In the genomic region with DNA sequence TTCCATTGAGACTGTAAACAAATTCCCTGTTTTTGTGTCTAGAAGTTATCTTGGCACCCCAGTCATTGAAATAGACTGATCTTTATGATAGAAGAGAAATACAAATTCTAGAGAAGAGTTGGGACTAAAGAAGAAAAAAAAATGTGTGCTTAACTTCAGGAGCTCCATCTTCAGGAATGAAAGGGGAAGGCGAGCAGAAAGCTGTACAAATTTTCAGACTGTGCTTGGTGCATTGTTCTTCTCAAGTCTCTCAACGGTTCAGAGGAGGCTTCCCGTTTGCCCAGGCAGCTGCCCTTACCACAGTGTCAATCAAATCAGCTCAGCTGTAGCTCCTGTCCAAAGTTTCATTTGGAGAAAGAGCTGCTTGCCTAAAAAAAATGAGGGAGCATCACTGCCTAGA, we compare ENCODE assay signal across 8 cellular contexts. TPM values are rescaled to one million over a fixed set of nuclear protein-coding genes. Genes with fewer than 3 reads are reported as not detected.
DNase-seq lines count a peak whose midpoint lies in the region; ATAC-seq and TF ChIP-seq lines count a peak whose summit lies in the region.

No MANE protein-coding gene starts in this region.

- DNase-seq in GF-D8 (lab: John Stamatoyannopoulos, UW), result peak; percentile 44
- peak; percentile 91 to 92 for DNase-seq in Kasumi-1 (lab: John Stamatoyannopoulos, UW)
- DNase-seq in amniotic epithelial cell (ENCODE audit: low read depth), result peak; percentile 27
- DNase-seq in mesothelial cell of epicardium (ENCODE audit: low spot score in 2 of 2, unreplicated experiment in 2 of 2), result no peak
- no peak for DNase-seq in activated T-cell treated with anti-CD3 and anti-CD28 coated beads, Interleukin-2, amount 50 U/mL, for 24 hours
- DNase-seq in CD14-positive monocyte (ENCODE audit: low spot score), result no peak

- H3K9me3 Mint-ChIP-seq in mesothelial cell of epicardium (peaks cover 13% of the 10 kb centered on the region), CD14-positive monocyte (peaks cover 0 to 1% (median 0%) of the 10 kb centered on the region in 7 donors)
- no peaks in the 10 kb centered on the region for H3K9me3 Mint-ChIP-seq in activated T-cell treated with anti-CD3 and anti-CD28 coated beads, Interleukin-2, amount 50 U/mL, for 24 hours

- intact Hi-C loops in CD14-positive monocyte (cut with micrococcal nuclease), result no loop called here

- H3K27ac Mint-ChIP-seq in mesothelial cell of epicardium (peak overlapping the region; percentile 13), CD14-positive monocyte (no peak overlapping the region)
- H3K27ac Mint-ChIP-seq in activated T-cell treated with anti-CD3 and anti-CD28 coated beads, Interleukin-2, amount 50 U/mL, for 24 hours, result no peak overlapping the region

- H3K4me3 Mint-ChIP-seq in mesothelial cell of epicardium, result no peak overlapping the region
- no peak overlapping the region for H3K4me3 Mint-ChIP-seq in activated T-cell treated with anti-CD3 and anti-CD28 coated beads, Interleukin-2, amount 50 U/mL, for 24 hours
- H3K4me3 Mint-ChIP-seq in CD14-positive monocyte, result no peak overlapping the region

- no peak for TF ChIP-seq CTCF in mesothelial cell of epicardium (IDR thresholded peaks at IDR 0.05; ENCODE audit: unreplicated experiment)
- no peak for TF ChIP-seq CTCF in CD14-positive monocyte (IDR thresholded peaks at IDR 0.05)

- H3K27me3 Mint-ChIP-seq in mesothelial cell of epicardium (ENCODE audit: low read depth) (no peaks in the 10 kb centered on the region), CD14-positive monocyte (ENCODE audit: low read depth in 3 of 3) (peaks cover 0 to 2% (median 0%) of the 10 kb centered on the region in 3 donors)
- H3K27me3 Mint-ChIP-seq in activated T-cell treated with anti-CD3 and anti-CD28 coated beads, Interleukin-2, amount 50 U/mL, for 24 hours, result peaks cover 7% of the 10 kb centered on the region

- ATAC-seq in HG03520 (IDR thresholded peaks at IDR 0.05; ENCODE audit: unreplicated experiment) (no peak), GM18873 (IDR thresholded peaks at IDR 0.05; ENCODE audit: low FRiP score, unreplicated experiment) (no peak)

- H3K36me3 Mint-ChIP-seq in mesothelial cell of epicardium (peaks cover 4% of the 10 kb centered on the region), CD14-positive monocyte (no peaks in the 10 kb centered on the region)
- H3K36me3 Mint-ChIP-seq in activated T-cell treated with anti-CD3 and anti-CD28 coated beads, Interleukin-2, amount 50 U/mL, for 24 hours (ENCODE audit: low read depth), result no peaks in the 10 kb centered on the region

- peaks cover 22% of the 10 kb centered on the region for H3K4me1 Mint-ChIP-seq in mesothelial cell of epicardium
- peaks cover under 1% of the 10 kb centered on the region for H3K4me1 Mint-ChIP-seq in activated T-cell treated with anti-CD3 and anti-CD28 coated beads, Interleukin-2, amount 50 U/mL, for 24 hours (ENCODE audit: low read depth)
- H3K4me1 Mint-ChIP-seq in CD14-positive monocyte, result peaks cover under 1% of the 10 kb centered on the region

RNA-seq across cellular contexts. Expression of a gene that starts 41.7 kb away (rescaled TPM):
- total RNA-seq in mesothelial cell of epicardium, result 10.2 to 12.8 TPM (median 10.4 TPM) in 3 replicates
- 1 to 10 TPM; 2.9 to 4.5 TPM for polyA plus RNA-seq in CD14-positive monocyte

RNA-seq across cellular contexts. Expression of a gene that starts 48.3 kb away (rescaled TPM):
- 31.5 to 32.7 TPM (median 32.2 TPM) in 3 replicates for total RNA-seq in mesothelial cell of epicardium
- 10 to 100 TPM; 29.6 to 33.4 TPM for polyA plus RNA-seq in CD14-positive monocyte

Comparison
In these comparisons a context has a peak if more than half of its experiments do, and no peak if none do; other contexts are left out.
1. DNase-seq: peak in GF-D8 (single experiment), Kasumi-1 (2 of 2) and amniotic epithelial cell (single experiment); none in mesothelial cell of epicardium (0 of 2), activated T-cell treated with anti-CD3 and anti-CD28 coated beads, Interleukin-2, amount 50 U/mL, for 24 hours (single experiment) and CD14-positive monocyte (single experiment).